In genomic region chr3:8987673-8988655, GRCh38 we compare ENCODE assay signal across 1 cellular context.
TF ChIP-seq lines count a peak whose summit lies in the region.

No MANE protein-coding gene starts in this region.

TF ChIP-seq in H1, 55 proteins besides CTCF, POLR2A, EP300 and RAD21 (continued from another document):
- no peak for TF ChIP-seq POU5F1 (IDR thresholded peaks at IDR 0.05; ENCODE audit: low read depth, low read length)
- no peak for TF ChIP-seq HDAC6 (IDR thresholded peaks at IDR 0.05; ENCODE audit: low read depth, low read length)
- no peak for TF ChIP-seq SRF (IDR thresholded peaks at IDR 0.05; ENCODE audit: low read depth, low read length)
- TF ChIP-seq ATF2 (IDR thresholded peaks at IDR 0.05; ENCODE audit: low read length) = no peak
- TF ChIP-seq SAP30 (IDR thresholded peaks at IDR 0.05; ENCODE audit: insufficient read depth, insufficient replicate concordance, low read length) = peak; percentile 73
- TF ChIP-seq E2F6 (IDR thresholded peaks at IDR 0.05) = peak; percentile 97
- no peak for TF ChIP-seq MAFK (IDR thresholded peaks at IDR 0.05; ENCODE audit: low read depth, low read length)
- TF ChIP-seq SP1 (IDR thresholded peaks at IDR 0.05; ENCODE audit: low read depth, low read length) = 0 out of 2 replicates have a peak, but pooled peaks have one; percentile 6
- peak; percentile 97 for TF ChIP-seq MAX (IDR thresholded peaks at IDR 0.05)
- TF ChIP-seq ASH2L (IDR thresholded peaks at IDR 0.05; ENCODE audit: low read length) = peak; percentile 49
- no peak for TF ChIP-seq CEBPB (IDR thresholded peaks at IDR 0.05; ENCODE audit: low read depth, low read length)
- TF ChIP-seq TEAD4 (IDR thresholded peaks at IDR 0.05; ENCODE audit: low read depth, low read length) = 0 out of 2 replicates have a peak, but pooled peaks have one; percentile 9
- TF ChIP-seq CREB1 (IDR thresholded peaks at IDR 0.05) = peak; percentile 20; the same call in 1 of the 2 replicates
- TF ChIP-seq TCF12 (IDR thresholded peaks at IDR 0.05; ENCODE audit: low read depth, low read length) = no peak
